ENCODE assay signal across 16 cellular contexts in genomic region chr3:126525853-126526667, GRCh38. TPM values are rescaled to one million over a fixed set of nuclear protein-coding genes. Genes with fewer than 3 reads are reported as not detected.
DNase-seq lines count a peak whose midpoint lies in the region; TF ChIP-seq lines count a peak whose summit lies in the region.
"Had no signal": no experiment of that assay in that cellular context is flagged by ENCODE, and none has a peak within 500 bp of the region (broad histone marks: within the 10 kb centered on the region; RNA-seq: fewer than 3 reads in every experiment).

No MANE protein-coding gene starts in this region.

- no peak for DNase-seq in endodermal cell
- peak; percentile 75 for DNase-seq in mesenteric fat pad (ENCODE audit: low spot score)
- no peak for DNase-seq in A673 (ENCODE audit: low spot score)
- no peak for DNase-seq in GM19240 (ENCODE audit: insufficient read length, low spot score)
- DNase-seq in DMS114 treated with DMSO at 0.1 percent for 48 hours (lab: John Stamatoyannopoulos, UW; ENCODE audit: unreplicated experiment), result no peak
- no peak for DNase-seq in GM23248
- DNase-seq: COR-L47, HFFc6, NCI-H146, NCI-H2081 treated with DMSO at 0.1 percent for 48 hours, SHP77 had no signal

- H3F3A ChIP-seq in GM23248 (ENCODE audit: insufficient read depth), result no peaks in the 10 kb centered on the region

- 89 to 91% methylated on average over 3 to 8 of the region's 8 CpGs for WGBS in endodermal cell (ENCODE audit: insufficient coverage in 1 of 2, insufficient read length in 1 of 2), 2 experiments
- 80 to 84% methylated on average over 8 of the region's 8 CpGs for WGBS in GM23248 (ENCODE audit: low coverage in 1 of 2, low lambda C conversion rate in 2 of 2, missing lambda C conversion rate in 2 of 2), 2 experiments

- intact Hi-C loops in A673 (cut with micrococcal nuclease; ENCODE audit: unreplicated experiment), result loop anchor here (10.0 kb wide), 1 partner anchor 129 kb away; the partner anchor contains the start of gene TXNRD3

- H3K27me3 Mint-ChIP-seq in endodermal cell (ENCODE audit: insufficient read depth), result peaks cover 31% of the 10 kb centered on the region

- H2AFZ ChIP-seq in GM23248, result no peak overlapping the region

- H3K9me3 ChIP-seq in BLaER1 (no peaks in the 10 kb centered on the region), endodermal cell (ENCODE audit: control insufficient read depth, low read length) (no peaks in the 10 kb centered on the region), A673 (ENCODE audit: low read depth, low read length, poor library complexity, severe bottlenecking) (no peaks in the 10 kb centered on the region), GM23248 (ENCODE audit: low read depth) (no peaks in the 10 kb centered on the region)
- peaks cover 0 to 14% (median 0%) of the 10 kb centered on the region in 11 experiments; a peak in 1 of 22 replicates for H3K9me3 ChIP-seq in BLaER1 treated with 17β-estradiol and CSF1 and Interleukin-3, amounts not matched to agents 10 nM and 100 nM (replicated peaks in 1 of 11)

- no peak overlapping the region for H3K9ac ChIP-seq in BLaER1
- no peak overlapping the region for H3K9ac ChIP-seq in BLaER1 treated with 17β-estradiol and CSF1 and Interleukin-3, amounts not matched to agents 10 nM and 100 nM
- H3K9ac ChIP-seq in endodermal cell (ENCODE audit: extremely low read depth, low read length, poor library complexity, severe bottlenecking), result no peak overlapping the region
- H3K9ac ChIP-seq in GM23248, result no peak overlapping the region

- H3K4me3 Mint-ChIP-seq in endodermal cell, result no peak overlapping the region
- H3K4me3 Mint-ChIP-seq: HFFc6 had no signal

- TF ChIP-seq CTCF in endodermal cell (conservative IDR thresholded peaks at IDR 0.05) (peak; percentile 19), A673 (conservative IDR thresholded peaks at IDR 0.05; ENCODE audit: low read depth, low read length) (no peak)

- H3K27ac ChIP-seq in BLaER1 (no peak overlapping the region), endodermal cell (ENCODE audit: low read depth, low read length) (no peak overlapping the region), A673 (ENCODE audit: low read depth, low read length, poor library complexity, severe bottlenecking) (no peak overlapping the region), GM23248 (no peak overlapping the region)
- H3K27ac ChIP-seq in BLaER1 treated with 17β-estradiol and CSF1 and Interleukin-3, amounts not matched to agents 10 nM and 100 nM, result peak overlapping the region in 1 of 11 experiments; percentile 24; a peak in 1 of 22 replicates
- H3K27ac ChIP-seq: C4-2B had no signal

- no peak overlapping the region for H3K27ac Mint-ChIP-seq in endodermal cell
- H3K27ac Mint-ChIP-seq: HFFc6 had no signal

- no peaks in the 10 kb centered on the region for H3K4me1 Mint-ChIP-seq in endodermal cell

- in situ Hi-C loops in GM23248 (cut with MboI), result no loop called here

- H4K20me1 ChIP-seq in BLaER1 (peaks cover 18% of the 10 kb centered on the region; the same call in 1 of the 2 replicates), GM23248 (ENCODE audit: insufficient read depth) (no peaks in the 10 kb centered on the region)
- H4K20me1 ChIP-seq in BLaER1 treated with 17β-estradiol and CSF1 and Interleukin-3, amounts not matched to agents 10 nM and 100 nM, result peaks cover 0 to 15% (median 0%) of the 10 kb centered on the region in 11 experiments; a peak in 5 of 22 replicates

- H3K4me2 ChIP-seq in BLaER1 (peak overlapping the region; percentile 7; the same call in 1 of the 2 replicates), GM23248 (ENCODE audit: unreplicated experiment) (no peak overlapping the region)
- peak overlapping the region; percentile 14 to 99 (median 30); a peak in 13 of 22 replicates for H3K4me2 ChIP-seq in BLaER1 treated with 17β-estradiol and CSF1 and Interleukin-3, amounts not matched to agents 10 nM and 100 nM

- H3K36me3 ChIP-seq in BLaER1, result no peaks in the 10 kb centered on the region
- H3K36me3 ChIP-seq in BLaER1 treated with 17β-estradiol and CSF1 and Interleukin-3, amounts not matched to agents 10 nM and 100 nM, result no peaks in the 10 kb centered on the region
- no peaks in the 10 kb centered on the region for H3K36me3 ChIP-seq in endodermal cell (ENCODE audit: control insufficient read depth, insufficient read depth, low read length)
- no peaks in the 10 kb centered on the region for H3K36me3 ChIP-seq in A673 (ENCODE audit: insufficient read depth, low read length, poor library complexity, severe bottlenecking)
- no peaks in the 10 kb centered on the region for H3K36me3 ChIP-seq in GM23248 (ENCODE audit: low read depth)

- peaks cover 39% of the 10 kb centered on the region for H3K27me3 ChIP-seq in BLaER1
- peaks cover 26 to 42% (median 37%) of the 10 kb centered on the region in 11 experiments for H3K27me3 ChIP-seq in BLaER1 treated with 17β-estradiol and CSF1 and Interleukin-3, amounts not matched to agents 10 nM and 100 nM
- peaks cover 27% of the 10 kb centered on the region for H3K27me3 ChIP-seq in endodermal cell (ENCODE audit: control insufficient read depth, insufficient read depth, low read length, poor library complexity, severe bottlenecking)
- peaks cover 6% of the 10 kb centered on the region for H3K27me3 ChIP-seq in A673 (replicated peaks; ENCODE audit: insufficient read depth, low read depth, low read length, poor library complexity)
- H3K27me3 ChIP-seq in GM23248 (replicated peaks; ENCODE audit: insufficient read depth), result 0 out of 2 replicates have a peak, but pooled peaks cover 12% of the 10 kb centered on the region

- no peaks in the 10 kb centered on the region for H3K9me2 ChIP-seq in GM23248 (ENCODE audit: insufficient read depth)

- POLR2A ChIA-PET in A673 (lab: Charles Lee; ENCODE audit: low non-redundant PET), result no interaction called here

- no peak overlapping the region for H3K4me3 ChIP-seq in BLaER1
- no peak overlapping the region for H3K4me3 ChIP-seq in BLaER1 treated with 17β-estradiol and CSF1 and Interleukin-3, amounts not matched to agents 10 nM and 100 nM
- no peak overlapping the region for H3K4me3 ChIP-seq in endodermal cell (ENCODE audit: low read length)
- H3K4me3 ChIP-seq in A673 (ENCODE audit: low read depth, low read length, poor library complexity, severe bottlenecking), result no peak overlapping the region
- H3K4me3 ChIP-seq in GM23248, result no peak overlapping the region

- H3K36me3 Mint-ChIP-seq in endodermal cell (ENCODE audit: low read depth), result no peaks in the 10 kb centered on the region

- H3K4me1 ChIP-seq in BLaER1, result peaks cover 55% of the 10 kb centered on the region
- H3K4me1 ChIP-seq in BLaER1 treated with 17β-estradiol and CSF1 and Interleukin-3, amounts not matched to agents 10 nM and 100 nM, result peaks cover 45 to 73% (median 64%) of the 10 kb centered on the region in 10 experiments
- H3K4me1 ChIP-seq in endodermal cell (ENCODE audit: control insufficient read depth, insufficient read depth, low read length), result no peaks in the 10 kb centered on the region
- peaks cover 14% of the 10 kb centered on the region for H3K4me1 ChIP-seq in A673 (ENCODE audit: insufficient read depth, low read length, poor library complexity, severe bottlenecking)
- no peaks in the 10 kb centered on the region for H3K4me1 ChIP-seq in GM23248 (ENCODE audit: insufficient read depth)

- CTCF ChIA-PET in A673 (lab: Charles Lee), result interaction anchor here (0.6 kb wide), 1 partner anchor 972 kb away, joined by 7 read pairs; no protein-coding TSS in a partner anchor

- no peaks in the 10 kb centered on the region for H3K79me2 ChIP-seq in GM23248 (ENCODE audit: insufficient read depth)

- H3K9me3 Mint-ChIP-seq in endodermal cell, result no peaks in the 10 kb centered on the region
- H3K9me3 Mint-ChIP-seq: HFFc6 had no signal

- BruUV-seq in A673 (replicated peaks; lab: Mats Ljungman, UMichigan), result no TSS peak

RNA-seq across cellular contexts. Expression of gene CHST13, which starts 2.1 kb away (rescaled TPM):
- total RNA-seq in endodermal cell, result 1 to 10 TPM; 1.6 to 6.7 TPM
- polyA plus RNA-seq in endodermal cell (2013, experiment 1 of 2), result 0.64 TPM
- 0.37 TPM for polyA plus RNA-seq in endodermal cell (2013, experiment 2 of 2)
- 2.3 TPM for total RNA-seq in mesenteric fat pad
- total RNA-seq in A673 (2021), result 0.35 TPM in 1 of 2 replicates, not detected in the other
- not detected in 2 replicates for total RNA-seq in GM23248 (2014; rRNA removed; shearing (Covaris generic))
- polyA plus RNA-seq in GM23248 (2016; fragmentation: Nextera tagmentation; extraction: Ambion mirVana), result 0.11 TPM in 1 of 2 replicates, not detected in the other
- total RNA-seq: Daoy, HFFc6 had no signal

RNA-seq across cellular contexts. Expression of gene UROC1, which starts 8.5 kb away (rescaled TPM):
- total RNA-seq in endodermal cell (not detected), mesenteric fat pad (not detected), A673 (2021) (not detected in 2 replicates)
- not detected for polyA plus RNA-seq in endodermal cell (2013, experiment 1 of 2)
- not detected for polyA plus RNA-seq in endodermal cell (2013, experiment 2 of 2)
- total RNA-seq in GM23248 (2014; rRNA removed; shearing (Covaris generic)), result not detected in 2 replicates
- not detected in 2 replicates for polyA plus RNA-seq in GM23248 (2016; fragmentation: Nextera tagmentation; extraction: Ambion mirVana)
- total RNA-seq: Daoy, H4, HFFc6 had no signal

RNA-seq across cellular contexts. Expression of gene C3orf22, which starts 32.7 kb away (rescaled TPM):
- total RNA-seq in endodermal cell, result not detected
- polyA plus RNA-seq in endodermal cell (2013, experiment 1 of 2), result not detected
- not detected for polyA plus RNA-seq in endodermal cell (2013, experiment 2 of 2)
- total RNA-seq in mesenteric fat pad, result not detected
- total RNA-seq in A673 (2021), result not detected in 2 replicates
- not detected in 2 replicates for total RNA-seq in GM23248 (2014; rRNA removed; shearing (Covaris generic))
- not detected in 2 replicates for polyA plus RNA-seq in GM23248 (2016; fragmentation: Nextera tagmentation; extraction: Ambion mirVana)
- total RNA-seq: Daoy, H4, HFFc6 had no signal

RNA-seq across cellular contexts. Expression of gene ZXDC, which starts 50.4 kb away (rescaled TPM):
- 10 to 100 TPM; 30.5 to 31.6 TPM for total RNA-seq in endodermal cell
- 22.5 TPM for polyA plus RNA-seq in endodermal cell (2013, experiment 1 of 2)
- 21.5 TPM for polyA plus RNA-seq in endodermal cell (2013, experiment 2 of 2)
- 29.4 TPM for total RNA-seq in mesenteric fat pad
- 61.1 and 63.2 TPM in 2 replicates for total RNA-seq in A673 (2021)
- total RNA-seq in GM23248 (2014; rRNA removed; shearing (Covaris generic)), result 19.2 and 20.0 TPM in 2 replicates
- polyA plus RNA-seq in GM23248 (2016; fragmentation: Nextera tagmentation; extraction: Ambion mirVana), result 4.2 and 6.1 TPM in 2 replicates
